ENCODE assay signal across 12 cellular contexts in genomic region chr5:40277161-40277906, GRCh38.
DNase-seq lines count a peak whose midpoint lies in the region; ATAC-seq and TF ChIP-seq lines count a peak whose summit lies in the region.
"Had no signal": no experiment of that assay in that cellular context is flagged by ENCODE, and none has a peak within 500 bp of the region (broad histone marks: within the 10 kb centered on the region; RNA-seq: fewer than 3 reads in every experiment).

No MANE protein-coding gene starts in this region.

- peak; percentile 64 for DNase-seq in T-helper 2 cell treated with Interferon-gamma antibody and Interleukin-4, amounts not matched to agents 5 μg/mL and 100 μg/mL, for 36 hours (ENCODE audit: low spot score)
- peak; percentile 20 to 27 for DNase-seq in stimulated activated CD4-positive, alpha-beta T cell treated with anti-CD3 and anti-CD28 coated beads, Interleukin-15, amount 100 ng/mL, for 48 hours (ENCODE audit: low read depth in 2 of 2)
- no peak for DNase-seq in putamen (ENCODE audit: low spot score)
- no peak for DNase-seq in head of caudate nucleus
- DNase-seq in Ammon's horn (ENCODE audit: low spot score), result no peak
- DNase-seq in endodermal cell, result no peak
- DNase-seq: effector CD8-positive, alpha-beta T cell; kidney glomerular epithelial cell; NCI-H2227 treated with DMSO at 0.1 percent for 48 hours had no signal

- H3K27ac Mint-ChIP-seq in T-helper 2 cell treated with Interferon-gamma antibody and Interleukin-4, amounts not matched to agents 5 μg/mL and 100 μg/mL, for 36 hours, result peak overlapping the region; percentile 86
- H3K27ac Mint-ChIP-seq in endodermal cell, result no peak overlapping the region

- no peaks in the 10 kb centered on the region for H3K9me3 ChIP-seq in endodermal cell (ENCODE audit: control insufficient read depth, low read length)

- H3K36me3 ChIP-seq in endodermal cell (ENCODE audit: control insufficient read depth, insufficient read depth, low read length), result no peaks in the 10 kb centered on the region

- peaks cover 46% of the 10 kb centered on the region for H3K4me1 Mint-ChIP-seq in T-helper 2 cell treated with Interferon-gamma antibody and Interleukin-4, amounts not matched to agents 5 μg/mL and 100 μg/mL, for 36 hours (ENCODE audit: low read depth)
- H3K4me1 Mint-ChIP-seq in endodermal cell, result no peaks in the 10 kb centered on the region

- no peak overlapping the region for H3K4me3 ChIP-seq in endodermal cell (ENCODE audit: low read length)
- H3K4me3 ChIP-seq: skin epidermis had no signal

- no peaks in the 10 kb centered on the region for H3K27me3 ChIP-seq in endodermal cell (ENCODE audit: control insufficient read depth, insufficient read depth, low read length, poor library complexity, severe bottlenecking)

- H3K27me3 Mint-ChIP-seq in T-helper 2 cell treated with Interferon-gamma antibody and Interleukin-4, amounts not matched to agents 5 μg/mL and 100 μg/mL, for 36 hours (ENCODE audit: low read depth), result no peaks in the 10 kb centered on the region
- no peaks in the 10 kb centered on the region for H3K27me3 Mint-ChIP-seq in endodermal cell (ENCODE audit: insufficient read depth)

- 92 to 94% methylated on average over 3 to 4 of the region's 4 CpGs for WGBS in endodermal cell (ENCODE audit: insufficient coverage in 1 of 2, insufficient read length in 1 of 2), 2 experiments

- H3K36me3 Mint-ChIP-seq in T-helper 2 cell treated with Interferon-gamma antibody and Interleukin-4, amounts not matched to agents 5 μg/mL and 100 μg/mL, for 36 hours (ENCODE audit: low read depth), result peaks cover 12% of the 10 kb centered on the region
- no peaks in the 10 kb centered on the region for H3K36me3 Mint-ChIP-seq in endodermal cell (ENCODE audit: low read depth)

- H3K27ac ChIP-seq in endodermal cell (ENCODE audit: low read depth, low read length), result no peak overlapping the region

- no peak for TF ChIP-seq CTCF in endodermal cell (conservative IDR thresholded peaks at IDR 0.05)

- peak; percentile 73 for ATAC-seq in GM18868 (IDR thresholded peaks at IDR 0.05; ENCODE audit: unreplicated experiment)
- ATAC-seq in HG02571 (IDR thresholded peaks at IDR 0.05; ENCODE audit: unreplicated experiment), result peak; percentile 52

- peak overlapping the region; percentile 62 for H3K4me3 Mint-ChIP-seq in T-helper 2 cell treated with Interferon-gamma antibody and Interleukin-4, amounts not matched to agents 5 μg/mL and 100 μg/mL, for 36 hours
- H3K4me3 Mint-ChIP-seq in endodermal cell, result no peak overlapping the region

- H3K9ac ChIP-seq in endodermal cell (ENCODE audit: extremely low read depth, low read length, poor library complexity, severe bottlenecking), result no peak overlapping the region

- no peaks in the 10 kb centered on the region for H3K4me1 ChIP-seq in endodermal cell (ENCODE audit: control insufficient read depth, insufficient read depth, low read length)

- intact Hi-C loops in head of caudate nucleus (cut with DNase I), result no loop called here

- H3K9me3 Mint-ChIP-seq in T-helper 2 cell treated with Interferon-gamma antibody and Interleukin-4, amounts not matched to agents 5 μg/mL and 100 μg/mL, for 36 hours, result peaks cover 9% of the 10 kb centered on the region
- H3K9me3 Mint-ChIP-seq in endodermal cell, result no peaks in the 10 kb centered on the region

Comparison
In these comparisons a context has a peak if more than half of its experiments do, and no peak if none do; other contexts are left out.
1. DNase-seq: peak in T-helper 2 cell treated with Interferon-gamma antibody and Interleukin-4, amounts not matched to agents 5 μg/mL and 100 μg/mL, for 36 hours (single experiment) and stimulated activated CD4-positive, alpha-beta T cell treated with anti-CD3 and anti-CD28 coated beads, Interleukin-15, amount 100 ng/mL, for 48 hours (2 of 2); none in putamen (single experiment), head of caudate nucleus (0 of 42), Ammon's horn (single experiment) and endodermal cell (single experiment).